25 cellular contexts compared by ENCODE assay signal in the genomic region with DNA sequence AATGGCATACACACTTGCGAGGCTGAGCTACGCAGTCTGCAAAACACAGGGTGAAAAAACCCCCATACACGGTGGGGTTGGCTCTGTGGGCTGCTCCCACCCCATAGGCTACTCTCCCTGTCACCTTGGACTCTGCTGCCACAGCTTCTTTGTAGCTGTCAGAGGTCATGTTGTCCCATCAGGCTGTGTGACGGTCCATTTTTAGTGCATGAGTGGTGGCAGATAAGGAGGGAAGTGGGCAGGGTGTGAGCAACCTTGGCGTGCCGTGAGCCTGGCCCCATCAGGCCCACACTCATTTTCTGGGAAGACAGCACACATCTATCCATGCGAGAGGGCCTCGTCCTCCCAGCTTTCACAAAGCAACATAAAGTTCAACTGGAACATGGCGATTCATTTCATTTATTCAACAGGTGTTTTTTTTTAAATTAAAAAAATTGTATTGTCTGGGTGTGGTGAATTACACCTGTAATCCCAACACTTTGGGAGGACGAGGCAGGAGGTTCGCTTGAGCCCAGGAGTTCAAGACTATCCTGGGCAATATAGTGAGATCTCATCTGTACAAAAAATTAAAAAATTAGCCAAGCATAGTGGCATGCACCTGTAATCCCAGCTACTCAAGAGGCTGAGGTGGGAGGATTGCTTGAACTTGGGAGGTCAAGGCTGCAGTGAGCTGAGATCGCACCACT. TPM values are rescaled to one million over a fixed set of nuclear protein-coding genes. Genes with fewer than 3 reads are reported as not detected.
A peak's percentile ranks its signal among the peaks of the same experiment; 100 is the strongest.
DNase-seq lines count a peak whose midpoint lies in the region; ATAC-seq, FAIRE-seq and TF ChIP-seq lines count a peak whose summit lies in the region.
"Had no signal": no experiment of that assay in that cellular context is flagged by ENCODE, and none has a peak within 500 bp of the region (broad histone marks: within the 10 kb centered on the region; RNA-seq: fewer than 3 reads in every experiment).

No MANE protein-coding gene starts in this region.

- H3K36me3 Mint-ChIP-seq in glutamatergic neuron (ENCODE audit: unreplicated experiment) = no peaks in the 10 kb centered on the region
- H3K36me3 Mint-ChIP-seq in stimulated activated naive B cell treated with anti-CD40 and anti-IgM and Interleukin-4, amounts not matched to agents 10 μg/mL and 1 μg/mL and 100 μg/mL, for 72 hours = peaks cover 58 to 77% of the 10 kb centered on the region in 2 donors

- no peak for FAIRE-seq in D721Med (lab: Jason Lieb, UNC)
- FAIRE-seq: A204.1, G401.6, GM12891, HTR-8/SVneo had no signal

- no peak overlapping the region for H3K4me3 Mint-ChIP-seq in glutamatergic neuron (ENCODE audit: unreplicated experiment)
- H3K4me3 Mint-ChIP-seq in stimulated activated naive B cell treated with anti-CD40 and anti-IgM and Interleukin-4, amounts not matched to agents 10 μg/mL and 1 μg/mL and 100 μg/mL, for 72 hours = no peak overlapping the region
- H3K4me3 Mint-ChIP-seq: CD4-positive, alpha-beta T cell had no signal

- intact Hi-C loops in left ventricle myocardium superior (cut with micrococcal nuclease) = no loop called here

- peak overlapping the region; percentile 94 for H3K27ac ChIP-seq in VCaP
- H3K27ac ChIP-seq: BLaER1 treated with 17β-estradiol and CSF1 and Interleukin-3, amounts not matched to agents 10 nM and 100 nM; PC-9 had no signal

- peaks cover 10% of the 10 kb centered on the region for H3K27me3 Mint-ChIP-seq in glutamatergic neuron (ENCODE audit: unreplicated experiment)
- H3K27me3 Mint-ChIP-seq in stimulated activated naive B cell treated with anti-CD40 and anti-IgM and Interleukin-4, amounts not matched to agents 10 μg/mL and 1 μg/mL and 100 μg/mL, for 72 hours = peaks cover 12 to 16% of the 10 kb centered on the region in 2 donors
- H3K27me3 Mint-ChIP-seq: CD4-positive, alpha-beta T cell had no signal

- peak overlapping the region; percentile 62 for H3K27ac Mint-ChIP-seq in glutamatergic neuron (ENCODE audit: unreplicated experiment)
- peak overlapping the region; percentile 14 for H3K27ac Mint-ChIP-seq in stimulated activated naive B cell treated with anti-CD40 and anti-IgM and Interleukin-4, amounts not matched to agents 10 μg/mL and 1 μg/mL and 100 μg/mL, for 72 hours
- H3K27ac Mint-ChIP-seq: CD4-positive, alpha-beta T cell had no signal

- TF ChIP-seq CTCF in VCaP (conservative IDR thresholded peaks at IDR 0.05) (no peak), glutamatergic neuron (IDR thresholded peaks at IDR 0.05; ENCODE audit: partially characterized antibody, unreplicated experiment) (no peak), D721Med (IDR thresholded peaks at IDR 0.05; ENCODE audit: insufficient read depth, missing control alignments) (no peak)

- peaks cover 60% of the 10 kb centered on the region for H3K4me1 Mint-ChIP-seq in glutamatergic neuron (ENCODE audit: low read depth, unreplicated experiment)
- peaks cover 55 to 68% of the 10 kb centered on the region in 2 donors for H3K4me1 Mint-ChIP-seq in stimulated activated naive B cell treated with anti-CD40 and anti-IgM and Interleukin-4, amounts not matched to agents 10 μg/mL and 1 μg/mL and 100 μg/mL, for 72 hours

- no peak for DNase-seq in glutamatergic neuron
- peak; percentile 68 for DNase-seq in left ventricle myocardium superior
- no peak for DNase-seq in stimulated activated naive B cell treated with anti-CD40 and anti-IgM and Interleukin-4, amounts not matched to agents 10 μg/mL and 1 μg/mL and 100 μg/mL, for 72 hours
- no peak for DNase-seq in D721Med (ENCODE audit: insufficient read length, low spot score)
- DNase-seq in NCI-H774 (lab: John Stamatoyannopoulos, UW) = no peak
- DNase-seq: AML-193; CD4-positive, alpha-beta T cell; DMS53; H7; KBM-7; NCI-H1105 treated with DMSO at 0.1 percent for 48 hours; NCI-H146; NCI-H2029; NCI-H446; NCI-H524 treated with DMSO at 0.1 percent for 48 hours; NCI-H82; PC-9; SHP77 had no signal

- peaks cover 5% of the 10 kb centered on the region for H3K9me3 Mint-ChIP-seq in glutamatergic neuron (ENCODE audit: unreplicated experiment)
- H3K9me3 Mint-ChIP-seq in stimulated activated naive B cell treated with anti-CD40 and anti-IgM and Interleukin-4, amounts not matched to agents 10 μg/mL and 1 μg/mL and 100 μg/mL, for 72 hours = peaks cover 3 to 9% of the 10 kb centered on the region in 2 donors
- H3K9me3 Mint-ChIP-seq: CD4-positive, alpha-beta T cell had no signal

- ATAC-seq in left ventricle myocardium superior = peak; percentile 88
- ATAC-seq in stimulated activated naive B cell treated with anti-CD40 and anti-IgM and Interleukin-4, amounts not matched to agents 10 μg/mL and 1 μg/mL and 100 μg/mL, for 72 hours (replicated peaks) = no peak
- no peak for ATAC-seq in HG02759 (IDR thresholded peaks at IDR 0.05; ENCODE audit: unreplicated experiment)

RNA-seq across cellular contexts. Expression of gene GPR137B, which starts 9.5 kb away (rescaled TPM):
- total RNA-seq in glutamatergic neuron (ENCODE audit: unreplicated experiment) (22.5 TPM), left ventricle myocardium superior (31.6 TPM)
- total RNA-seq: PC-9 had no signal
